In genomic region chr12:9118161-9118560, GRCh38 we compare ENCODE assay signal across 9 cellular contexts. TPM values are rescaled to one million over a fixed set of nuclear protein-coding genes. Genes with fewer than 3 reads are reported as not detected.
DNase-seq lines count a peak whose midpoint lies in the region; ATAC-seq and TF ChIP-seq lines count a peak whose summit lies in the region.
"Had no signal": no experiment of that assay in that cellular context is flagged by ENCODE, and none has a peak within 500 bp of the region (broad histone marks: within the 10 kb centered on the region; RNA-seq: fewer than 3 reads in every experiment).

No MANE protein-coding gene starts in this region.

- H3K4me1 ChIP-seq in testis, result peaks cover 28% of the 10 kb centered on the region
- H3K4me1 ChIP-seq in PC-9 (replicated peaks; ENCODE audit: insufficient read depth), result no peaks in the 10 kb centered on the region
- H3K4me1 ChIP-seq: A549 had no signal

- no peaks in the 10 kb centered on the region for H4K20me1 ChIP-seq in PC-9 (ENCODE audit: insufficient read depth)

- no TSS peak for BruUV-seq in PC-9 (replicated peaks; lab: Mats Ljungman, UMichigan)

- WGBS in testis, 2 donors, result 78 to 85% methylated on average over 3 of the region's 3 CpGs

- no peaks in the 10 kb centered on the region for H3K9me2 ChIP-seq in PC-9 (ENCODE audit: insufficient read depth)

- intact Hi-C loops in activated CD4-positive, alpha-beta T cell treated with anti-CD3 and anti-CD28 coated beads for 36 hours (cut with DNase I, micrococcal nuclease), result no loop called here
- intact Hi-C loops in Right ventricle myocardium superior (cut with DNase I), result loop anchor here (5.0 kb wide), 1 partner anchor 124 kb away; no protein-coding TSS in a partner anchor
- intact Hi-C loops in testis (cut with DNase I; ENCODE audit: low total_unique reads), result no loop called here
- intact Hi-C loops in PC-9 (cut with micrococcal nuclease; ENCODE audit: unreplicated experiment), result no loop called here

- no peaks in the 10 kb centered on the region for H3K79me2 ChIP-seq in PC-9 (ENCODE audit: low read depth)

- no peaks in the 10 kb centered on the region for H3F3A ChIP-seq in PC-9 (ENCODE audit: insufficient read depth, low read depth)

- no peak overlapping the region for H3K4me3 Mint-ChIP-seq in activated CD4-positive, alpha-beta T cell treated with anti-CD3 and anti-CD28 coated beads for 36 hours

- TF ChIP-seq POLR2A in testis (IDR thresholded peaks at IDR 0.05), result no peak

- H3K4me2 ChIP-seq in PC-9, result no peak overlapping the region
- H3K4me2 ChIP-seq: A549 had no signal

- POLR2A ChIA-PET in activated CD4-positive, alpha-beta T cell treated with anti-CD3 and anti-CD28 coated beads for 36 hours (lab: Charles Lee), result no interaction called here
- POLR2A ChIA-PET in PC-9 (lab: Charles Lee; ENCODE audit: unreplicated experiment), result interaction anchor here (0.5 kb wide), 1 partner anchor 569 kb away, joined by 5 read pairs; no protein-coding TSS in a partner anchor

- no peaks in the 10 kb centered on the region for H3K9me3 ChIP-seq in testis
- H3K9me3 ChIP-seq in PC-9 (ENCODE audit: insufficient read depth, low read depth), result no peaks in the 10 kb centered on the region; the same call in 1 of the 2 replicates
- H3K9me3 ChIP-seq: A549 had no signal

- TF ChIP-seq CTCF in testis (IDR thresholded peaks at IDR 0.05) (no peak), PC-9 (conservative IDR thresholded peaks at IDR 0.05) (no peak)

- H3K36me3 Mint-ChIP-seq in activated CD4-positive, alpha-beta T cell treated with anti-CD3 and anti-CD28 coated beads for 36 hours (ENCODE audit: low read depth), result no peaks in the 10 kb centered on the region

- peak; percentile 83 for ATAC-seq in activated CD4-positive, alpha-beta T cell treated with anti-CD3 and anti-CD28 coated beads for 36 hours
- peak; percentile 39 for ATAC-seq in Right ventricle myocardium superior (ENCODE audit: poor library complexity)
- ATAC-seq in HG03097 (IDR thresholded peaks at IDR 0.05; ENCODE audit: low FRiP score, unreplicated experiment), result no peak
- ATAC-seq: A549 had no signal

- no peak overlapping the region for H3K27ac Mint-ChIP-seq in activated CD4-positive, alpha-beta T cell treated with anti-CD3 and anti-CD28 coated beads for 36 hours

- H3K9me3 Mint-ChIP-seq in activated CD4-positive, alpha-beta T cell treated with anti-CD3 and anti-CD28 coated beads for 36 hours (ENCODE audit: low read depth), result no peaks in the 10 kb centered on the region

- H2AFZ ChIP-seq in PC-9, result no peak overlapping the region

- H3K4me3 ChIP-seq in testis, result no peak overlapping the region
- H3K4me3 ChIP-seq in PC-9, result no peak overlapping the region
- H3K4me3 ChIP-seq: A549 had no signal

- H3K27ac ChIP-seq in testis (peak overlapping the region; percentile 27 to 46), PC-9 (no peak overlapping the region)
- H3K27ac ChIP-seq: A549 had no signal

- CTCF ChIA-PET in activated CD4-positive, alpha-beta T cell treated with anti-CD3 and anti-CD28 coated beads for 36 hours (lab: Charles Lee), result interaction anchor here (1.4 kb wide), 1 partner anchor 69 kb away, joined by 3 read pairs; no protein-coding TSS in a partner anchor
- CTCF ChIA-PET in PC-9 (lab: Charles Lee), result no interaction called here

- peak; percentile 7 for DNase-seq in activated CD4-positive, alpha-beta T cell treated with anti-CD3 and anti-CD28 coated beads for 36 hours
- no peak for DNase-seq in activated CD4-positive, alpha-beta T cell treated with anti-CD3 and anti-CD28 coated beads, Interleukin-2, amount 50 U/mL, for 4 hours
- DNase-seq in NAMALWA (ENCODE audit: low spot score) (peak; percentile 9), Right ventricle myocardium superior (peak; percentile 38), testis (peak; percentile 22), PC-9 (no peak), DMS 273 treated with DMSO at 0.1 percent for 48 hours (lab: John Stamatoyannopoulos, UW) (no peak)

- no peaks in the 10 kb centered on the region for H3K27me3 Mint-ChIP-seq in activated CD4-positive, alpha-beta T cell treated with anti-CD3 and anti-CD28 coated beads for 36 hours

- no peaks in the 10 kb centered on the region for H3K36me3 ChIP-seq in testis (ENCODE audit: low read depth, missing control alignments)
- H3K36me3 ChIP-seq in PC-9 (ENCODE audit: low read depth), result no peaks in the 10 kb centered on the region

- H3K27me3 ChIP-seq in testis, result no peaks in the 10 kb centered on the region
- peaks cover 6% of the 10 kb centered on the region; the same call in 1 of the 2 replicates for H3K27me3 ChIP-seq in PC-9 (ENCODE audit: insufficient read depth, low read depth)

- peaks cover 13% of the 10 kb centered on the region for H3K4me1 Mint-ChIP-seq in activated CD4-positive, alpha-beta T cell treated with anti-CD3 and anti-CD28 coated beads for 36 hours

RNA-seq across cellular contexts. Expression of gene A2M, which starts 2.4 kb away (rescaled TPM):
- under 1 TPM in 1 of 2 experiments, not detected in 1; 0.16 TPM for total RNA-seq in activated CD4-positive, alpha-beta T cell treated with anti-CD3 and anti-CD28 coated beads for 36 hours
- total RNA-seq in Right ventricle myocardium superior (478 TPM), testis (100 to 1,000 TPM in 1 of 2 donors, 10 to 100 TPM in 1; 64.2 to 151 TPM), PC-9 (2021) (not detected in 2 replicates)
- polyA plus RNA-seq in testis (ENCODE audit: insufficient read depth, low read depth, low replicate concordance), result 200 TPM
- polyA plus RNA-seq: A549 had no signal

Comparison
In these comparisons a context has a peak if more than half of its experiments do, and no peak if none do; other contexts are left out.
1. DNase-seq: peak in activated CD4-positive, alpha-beta T cell treated with anti-CD3 and anti-CD28 coated beads for 36 hours (single experiment), NAMALWA (single experiment), Right ventricle myocardium superior (single experiment) and testis (single experiment); none in activated CD4-positive, alpha-beta T cell treated with anti-CD3 and anti-CD28 coated beads, Interleukin-2, amount 50 U/mL, for 4 hours (0 of 2), PC-9 (0 of 2) and DMS 273 treated with DMSO at 0.1 percent for 48 hours (single experiment).
2. RNA of gene A2M, which starts 2.4 kb away (total RNA-seq): 478 TPM in Right ventricle myocardium superior (single experiment) and 64.2 to 151 TPM in testis; 0.16 TPM in activated CD4-positive, alpha-beta T cell treated with anti-CD3 and anti-CD28 coated beads for 36 hours and not detected in PC-9; every median in the first group is over 10 times any median in the second.